Comparison of ENCODE assay signal across 12 cellular contexts in genomic region chr2:173048530-173048900, GRCh38. TPM values are rescaled to one million over a fixed set of nuclear protein-coding genes. Genes with fewer than 3 reads are reported as not detected.
DNase-seq lines count a peak whose midpoint lies in the region; ATAC-seq, FAIRE-seq and TF ChIP-seq lines count a peak whose summit lies in the region.
"Had no signal": no experiment of that assay in that cellular context is flagged by ENCODE, and none has a peak within 500 bp of the region (broad histone marks: within the 10 kb centered on the region; RNA-seq: fewer than 3 reads in every experiment).

No MANE protein-coding gene starts in this region.

- no peak for FAIRE-seq in K562 (lab: Jason Lieb, UNC)
- FAIRE-seq: G401.6 had no signal

- H3K27ac ChIP-seq in K562 (ENCODE audit: extremely low read depth, low read depth, low read length) (no peak overlapping the region), left lung (peak overlapping the region; percentile 77), thoracic aorta (peak overlapping the region in 1 of 2 donors; percentile 57)

- H3K4me1 ChIP-seq in K562 (replicated peaks in 1 of 2; ENCODE audit: control insufficient read depth in 2 of 2, insufficient read depth in 2 of 2, low read length in 2 of 2) (no peaks in the 10 kb centered on the region; a peak in 2 of 5 replicates), left lung (peaks cover 12 to 38% of the 10 kb centered on the region in 2 donors), thoracic aorta (ENCODE audit: control insufficient read depth in 1 of 2, low read depth in 2 of 2) (peaks cover 10 to 23% of the 10 kb centered on the region in 2 donors)

- no peak overlapping the region for H2AFZ ChIP-seq in K562 (ENCODE audit: low read depth, low read length)

- DNase-seq in K562 (ENCODE audit: extremely low read depth in 1 of 4, low spot score in 3 of 4) (no peak), left lung (no peak), thoracic aorta (ENCODE audit: low spot score) (no peak), DMS79 (lab: John Stamatoyannopoulos, UW) (no peak), T1000 (lab: John Stamatoyannopoulos, UW) (no peak), LoVo (ENCODE audit: low spot score) (no peak)
- DNase-seq: cerebellar nuclear complex, NCI-H1092 treated with DMSO at 0.1 percent for 48 hours had no signal

- no peak overlapping the region for H3K4me2 ChIP-seq in K562 (ENCODE audit: insufficient read depth, low read length)

- H3K9me3 ChIP-seq in K562 (replicated peaks; ENCODE audit: control insufficient read depth, insufficient read depth, low read depth, low read length) (no peaks in the 10 kb centered on the region), left lung (no peaks in the 10 kb centered on the region), thoracic aorta (no peaks in the 10 kb centered on the region)

- H3K9me1 ChIP-seq in K562 (ENCODE audit: control insufficient read depth, insufficient read depth, low read length), result no peaks in the 10 kb centered on the region

- in situ Hi-C loops in K562 (cut with MboI), result no loop called here

- H3K36me3 ChIP-seq in K562 (ENCODE audit: control insufficient read depth, insufficient read depth, low read length) (no peaks in the 10 kb centered on the region), left lung (no peaks in the 10 kb centered on the region), thoracic aorta (no peaks in the 10 kb centered on the region)

- TF ChIP-seq RAD21 in K562 (CRISPR knock-in tag; conservative IDR thresholded peaks at IDR 0.05 in 1 of 2, IDR thresholded peaks at IDR 0.05 in 1 of 2), result no peak

- CTCF ChIA-PET in K562 (lab: Yijun Ruan, JAX; ENCODE audit: low intra/inter-chr PET ratio), result no interaction called here

- BruUV-seq in K562 (replicated peaks; lab: Mats Ljungman, UMichigan), result no TSS peak

- POLR2A ChIA-PET in K562 (lab: Yijun Ruan, JAX), result interaction anchor here (1.0 kb wide), 1 partner anchor 9 kb away, joined by 3 read pairs; no protein-coding TSS in a partner anchor

- ATAC-seq in HG03354 (IDR thresholded peaks at IDR 0.05; ENCODE audit: poor library complexity, severe bottlenecking, unreplicated experiment) (peak; percentile 13), K562 (no peak), left lung (peak; percentile 40), thoracic aorta (ENCODE audit: insufficient number of reproducible peaks, low FRiP score, low read depth) (peak; percentile 14), HG03280 (IDR thresholded peaks at IDR 0.05; ENCODE audit: unreplicated experiment) (no peak)
- ATAC-seq: stimulated activated memory B cell treated with anti-CD40 and anti-IgM and Interleukin-4, amounts not matched to agents 10 μg/mL and 1 μg/mL and 100 μg/mL, for 72 hours had no signal

- TF ChIP-seq CTCF in K562 (IDR thresholded peaks at IDR 0.05 in 2 of 3, conservative IDR thresholded peaks at IDR 0.05 in 1 of 3; ENCODE audit: insufficient read depth in 2 of 3, low read depth in 1 of 3, low read length in 3 of 3) (no peak), left lung (IDR thresholded peaks at IDR 0.05) (no peak), thoracic aorta (IDR thresholded peaks at IDR 0.05) (no peak)

- intact Hi-C loops in K562 (cut with micrococcal nuclease) (no loop called here), left lung (cut with DNase I) (no loop called here)

- H4K20me1 ChIP-seq in K562 (replicated peaks; ENCODE audit: control insufficient read depth, insufficient read depth, low read length), result no peaks in the 10 kb centered on the region

- no peak for TF ChIP-seq EP300 in K562 (IDR thresholded peaks at IDR 0.05; ENCODE audit: low read length)

- TF ChIP-seq POLR2A in K562 (conservative IDR thresholded peaks at IDR 0.05), result no peak

- no peak overlapping the region for H3K9ac ChIP-seq in K562 (ENCODE audit: insufficient read depth in 1 of 2, low read depth in 2 of 2, low read length in 2 of 2)

- peaks cover 9 to 16% of the 10 kb centered on the region in 2 experiments; a peak in 4 of 5 replicates for H3K27me3 ChIP-seq in K562 (ENCODE audit: control insufficient read depth in 2 of 2, insufficient read depth in 2 of 2, low read length in 2 of 2)
- no peaks in the 10 kb centered on the region for H3K27me3 ChIP-seq in left lung
- H3K27me3 ChIP-seq in thoracic aorta (replicated peaks; ENCODE audit: insufficient read depth), result no peaks in the 10 kb centered on the region

- no peaks in the 10 kb centered on the region for H3K79me2 ChIP-seq in K562 (ENCODE audit: control insufficient read depth, insufficient read depth, low read length)

- no peak overlapping the region for H3K4me3 ChIP-seq in K562
- no peak overlapping the region for H3K4me3 ChIP-seq in left lung
- H3K4me3 ChIP-seq in thoracic aorta, result no peak overlapping the region

- WGBS in K562 (ENCODE audit: insufficient coverage, low coverage, missing lambda C conversion rate), result 46% methylated on average over 3 of the region's 3 CpGs

TF ChIP-seq in K562, 482 proteins besides CTCF, POLR2A, EP300 and RAD21:
- no peak for TF ChIP-seq MLX (CRISPR knock-in tag; conservative IDR thresholded peaks at IDR 0.05)
- 0 out of 2 replicates have a peak, but pooled peaks have one; percentile 37 for TF ChIP-seq ZNF584 (CRISPR knock-in tag; IDR thresholded peaks at IDR 0.05; ENCODE audit: low read depth)
- TF ChIP-seq ZNF184 (CRISPR knock-in tag; IDR thresholded peaks at IDR 0.05), result no peak
- TF ChIP-seq L3MBTL2 (IDR thresholded peaks at IDR 0.05), result 0 out of 2 replicates have a peak, but pooled peaks have one; percentile 11

RNA-seq across cellular contexts. Expression of gene MAP3K20, which starts 27.1 kb away (rescaled TPM):
- 28.1 and 49.5 TPM in 2 replicates for total RNA-seq in K562 (2011; cell fraction: chromatin; rRNA removed; ENCODE audit: low replicate concordance)
- total RNA-seq in K562 (2011; cell fraction: nucleolus; rRNA removed), result 9.5 and 14.5 TPM in 2 replicates
- total RNA-seq in K562 (2011; cell fraction: nucleoplasm; rRNA removed), result 23.2 and 33.6 TPM in 2 replicates
- 19.2 and 19.3 TPM in 2 replicates for total RNA-seq in K562 (2014; rRNA removed)
- total RNA-seq in K562 (2014; rRNA removed; fragmentation: Illumina TruSeq; extraction: Trizol), result 34.2 and 38.0 TPM in 2 replicates
- total RNA-seq in K562 (2015; rRNA removed; fragmentation: Illumina TruSeq; extraction: Trizol), result 30.2 and 32.8 TPM in 2 replicates
- 28.2 and 30.4 TPM in 2 replicates for total RNA-seq in K562 (2021)
- 26.0 and 29.8 TPM in 2 replicates for polyA plus RNA-seq in K562 (2011; rRNA removed)
- 8.6 and 15.5 TPM in 2 replicates for polyA plus RNA-seq in K562 (2011; cell fraction: cytosol; rRNA removed)
- 13.8 and 17.0 TPM in 2 replicates for polyA plus RNA-seq in K562 (2011; cell fraction: nucleus; rRNA removed)
- 15.6 and 16.9 TPM in 2 replicates for polyA plus RNA-seq in K562 (2012)
- polyA plus RNA-seq in K562 (2014; fragmentation: Illumina TruSeq; extraction: Trizol), result 25.6 and 27.3 TPM in 2 replicates
- 1 to 10 TPM; 9.8 to 9.9 TPM for polyA plus RNA-seq in K562 (2014; fragmentation: Nextera tagmentation; extraction: Ambion mirVana)
- polyA plus RNA-seq in K562 (2014; rRNA removed), result 16.0 and 17.2 TPM in 2 replicates
- 47.1 and 53.1 TPM in 2 replicates for polyA minus RNA-seq in K562 (2011; rRNA and poly(A)+ RNA removed)
- 25.6 and 51.2 TPM in 2 replicates for polyA minus RNA-seq in K562 (2011; cell fraction: cytosol; rRNA and poly(A)+ RNA removed)
- 16.3 and 27.7 TPM in 2 replicates for polyA minus RNA-seq in K562 (2011; cell fraction: nucleus; rRNA and poly(A)+ RNA removed)
- 10 to 100 TPM; 49.6 to 57.5 TPM for total RNA-seq in left lung
- 10 to 100 TPM; 45.9 to 79.6 TPM for total RNA-seq in thoracic aorta

Comparison
In these comparisons a context has a peak if more than half of its experiments do, and no peak if none do; other contexts are left out.
1. ATAC-seq: peak in HG03354 (single experiment), left lung (single experiment) and thoracic aorta (single experiment); none in K562 (single experiment) and HG03280 (single experiment).